17 cellular contexts compared by ENCODE assay signal in genomic region chr3:149605902-149606301, GRCh38. TPM values are rescaled to one million over a fixed set of nuclear protein-coding genes. Genes with fewer than 3 reads are reported as not detected.
DNase-seq lines count a peak whose midpoint lies in the region; ATAC-seq and TF ChIP-seq lines count a peak whose summit lies in the region.
"Had no signal": no experiment of that assay in that cellular context is flagged by ENCODE, and none has a peak within 500 bp of the region (broad histone marks: within the 10 kb centered on the region; RNA-seq: fewer than 3 reads in every experiment).

No MANE protein-coding gene starts in this region.

- no peaks in the 10 kb centered on the region for H3K36me3 ChIP-seq in mesendoderm (ENCODE audit: control insufficient read depth, insufficient read depth, low read length)
- no peaks in the 10 kb centered on the region for H3K36me3 ChIP-seq in neural progenitor cell
- H3K36me3 ChIP-seq: HAP-1, sigmoid colon had no signal

- no CpG with 5 or more reads among the region's 2 CpGs for WGBS in mesendoderm (ENCODE audit: extremely low coverage, insufficient coverage, low lambda C conversion rate)

- peaks cover 9% of the 10 kb centered on the region for H3K79me1 ChIP-seq in mesendoderm (ENCODE audit: low read length)

- no peak overlapping the region for H2BK15ac ChIP-seq in mesendoderm (replicated peaks; ENCODE audit: low read depth)

- H3K27me3 ChIP-seq in mesendoderm (ENCODE audit: insufficient read depth, low read length, poor library complexity): no peaks in the 10 kb centered on the region
- H3K27me3 ChIP-seq in neural progenitor cell: no peaks in the 10 kb centered on the region
- H3K27me3 ChIP-seq: sigmoid colon had no signal

- H4K8ac ChIP-seq in mesendoderm (ENCODE audit: low read depth, low read length): no peak overlapping the region

- peaks cover 11% of the 10 kb centered on the region for H3F3A ChIP-seq in neural progenitor cell (ENCODE audit: low read depth)

- H3K36me3 Mint-ChIP-seq in Calu3 (ENCODE audit: insufficient read depth, unreplicated experiment): peaks cover 80% of the 10 kb centered on the region
- H3K36me3 Mint-ChIP-seq in endothelial cell (ENCODE audit: low read depth, unreplicated experiment): peaks cover 29% of the 10 kb centered on the region
- H3K36me3 Mint-ChIP-seq in neural progenitor cell: no peaks in the 10 kb centered on the region
- H3K36me3 Mint-ChIP-seq: stimulated activated effector memory CD8-positive, alpha-beta T cell treated with anti-CD3 and anti-CD28 coated beads, Interleukin-12 subunit alpha, Interleukin-12 subunit beta, amount 100 ng/mL, for 72 hours had no signal

- intact Hi-C loops in Calu3 (cut with micrococcal nuclease; ENCODE audit: unreplicated experiment): no loop called here

- H3K4me2 ChIP-seq in mesendoderm (ENCODE audit: low read length) (no peak overlapping the region), neural progenitor cell (no peak overlapping the region)

- H4K5ac ChIP-seq in mesendoderm (ENCODE audit: low read length): no peak overlapping the region

- H3K27ac ChIP-seq in mesendoderm (ENCODE audit: low read depth, low read length): no peak overlapping the region
- H3K27ac ChIP-seq in neural progenitor cell: no peak overlapping the region

- H3K4me3 ChIP-seq in mesendoderm (ENCODE audit: low read length) (no peak overlapping the region), neural progenitor cell (no peak overlapping the region)
- H3K4me3 ChIP-seq: HAP-1, K562, sigmoid colon had no signal

- no peak overlapping the region for H3K56ac ChIP-seq in mesendoderm (ENCODE audit: low read length)

- H3K23ac ChIP-seq in mesendoderm (ENCODE audit: low read length): no peak overlapping the region

- CTCF ChIA-PET in Calu3 (lab: Charles Lee): interaction anchor here (0.6 to 4.4 kb wide), 2 partner anchors 33 to 52 kb away, joined by 3 to 29 read pairs; partner anchors contain the start of gene WWTR1

- H3K4me3 Mint-ChIP-seq in Calu3 (ENCODE audit: low read depth, unreplicated experiment) (no peak overlapping the region), endothelial cell (ENCODE audit: unreplicated experiment) (no peak overlapping the region), neural progenitor cell (no peak overlapping the region)
- H3K4me3 Mint-ChIP-seq: activated naive CD8-positive, alpha-beta T cell treated with anti-CD3 and anti-CD28 coated beads, Interleukin-2, amount 50 U/mL, for 24 hours; activated T-cell treated with anti-CD3 and anti-CD28 coated beads, Interleukin-2, amount 50 U/mL, for 72 hours; stimulated activated effector memory CD8-positive, alpha-beta T cell treated with anti-CD3 and anti-CD28 coated beads, Interleukin-12 subunit alpha, Interleukin-12 subunit beta, amount 100 ng/mL, for 72 hours had no signal

- peak overlapping the region; percentile 86 for H3K27ac Mint-ChIP-seq in Calu3 (ENCODE audit: unreplicated experiment)
- H3K27ac Mint-ChIP-seq in endothelial cell (ENCODE audit: unreplicated experiment): peak overlapping the region; percentile 32
- H3K27ac Mint-ChIP-seq in neural progenitor cell: no peak overlapping the region
- H3K27ac Mint-ChIP-seq: activated naive CD8-positive, alpha-beta T cell treated with anti-CD3 and anti-CD28 coated beads, Interleukin-2, amount 50 U/mL, for 24 hours; activated T-cell treated with anti-CD3 and anti-CD28 coated beads, Interleukin-2, amount 50 U/mL, for 72 hours; stimulated activated effector memory CD8-positive, alpha-beta T cell treated with anti-CD3 and anti-CD28 coated beads, Interleukin-12 subunit alpha, Interleukin-12 subunit beta, amount 100 ng/mL, for 72 hours had no signal

- H3K4me1 Mint-ChIP-seq in Calu3 (ENCODE audit: low read depth, unreplicated experiment) (peaks cover 85% of the 10 kb centered on the region), endothelial cell (ENCODE audit: unreplicated experiment) (peaks cover 76% of the 10 kb centered on the region), neural progenitor cell (peaks cover 39% of the 10 kb centered on the region)
- H3K4me1 Mint-ChIP-seq: activated naive CD8-positive, alpha-beta T cell treated with anti-CD3 and anti-CD28 coated beads, Interleukin-2, amount 50 U/mL, for 24 hours; stimulated activated effector memory CD8-positive, alpha-beta T cell treated with anti-CD3 and anti-CD28 coated beads, Interleukin-12 subunit alpha, Interleukin-12 subunit beta, amount 100 ng/mL, for 72 hours had no signal

- no peak for TF ChIP-seq CTCF in Calu3 (IDR thresholded peaks at IDR 0.05; ENCODE audit: unreplicated experiment)
- TF ChIP-seq CTCF in endothelial cell (IDR thresholded peaks at IDR 0.05; ENCODE audit: unreplicated experiment): no peak
- no peak for TF ChIP-seq CTCF in neural progenitor cell (IDR thresholded peaks at IDR 0.05)

- no peaks in the 10 kb centered on the region for H4K20me1 ChIP-seq in neural progenitor cell (ENCODE audit: low read depth)

- DNase-seq in Calu3 (no peak), NCI-H226 (peak; percentile 68), endothelial cell (ENCODE audit: low spot score) (no peak), mesendoderm (peak; percentile 44), foreskin melanocyte (no peak), OCI-M2 (lab: John Stamatoyannopoulos, UW; ENCODE audit: unreplicated experiment) (no peak), neural progenitor cell (ENCODE audit: low spot score) (no peak)
- DNase-seq: activated CD4-positive, alpha-beta T cell treated with anti-CD3 and anti-CD28 coated beads, Interleukin-2, amount 50 U/mL, for 48 hours; activated naive CD8-positive, alpha-beta T cell treated with anti-CD3 and anti-CD28 coated beads, Interleukin-2, amount 50 U/mL, for 24 hours; activated T-cell treated with anti-CD3 and anti-CD28 coated beads, Interleukin-2, amount 50 U/mL, for 72 hours; cortex of kidney; NCI-H2227 treated with DMSO at 0.1 percent for 48 hours; sigmoid colon had no signal

- H3K79me2 ChIP-seq in mesendoderm (ENCODE audit: control insufficient read depth, insufficient read depth, low read length): no peaks in the 10 kb centered on the region
- no peaks in the 10 kb centered on the region for H3K79me2 ChIP-seq in neural progenitor cell (ENCODE audit: low read depth)

- no peaks in the 10 kb centered on the region for H3K27me3 Mint-ChIP-seq in Calu3 (ENCODE audit: unreplicated experiment)
- peaks cover 5% of the 10 kb centered on the region for H3K27me3 Mint-ChIP-seq in endothelial cell (ENCODE audit: unreplicated experiment)
- H3K27me3 Mint-ChIP-seq in neural progenitor cell (ENCODE audit: insufficient read depth, low read depth): peaks cover 3% of the 10 kb centered on the region

- H2BK5ac ChIP-seq in mesendoderm (ENCODE audit: low read length): no peak overlapping the region

- H3K9me3 Mint-ChIP-seq in Calu3 (ENCODE audit: low read depth, unreplicated experiment) (no peaks in the 10 kb centered on the region), endothelial cell (ENCODE audit: unreplicated experiment) (no peaks in the 10 kb centered on the region), neural progenitor cell (no peaks in the 10 kb centered on the region)
- H3K9me3 Mint-ChIP-seq: activated naive CD8-positive, alpha-beta T cell treated with anti-CD3 and anti-CD28 coated beads, Interleukin-2, amount 50 U/mL, for 24 hours; activated T-cell treated with anti-CD3 and anti-CD28 coated beads, Interleukin-2, amount 50 U/mL, for 72 hours; stimulated activated effector memory CD8-positive, alpha-beta T cell treated with anti-CD3 and anti-CD28 coated beads, Interleukin-12 subunit alpha, Interleukin-12 subunit beta, amount 100 ng/mL, for 72 hours had no signal

- no peak overlapping the region for H2AFZ ChIP-seq in neural progenitor cell (replicated peaks)

- H3K18ac ChIP-seq in mesendoderm (ENCODE audit: low read length): no peak overlapping the region

- H3K4me1 ChIP-seq in mesendoderm (ENCODE audit: control insufficient read depth, low read depth, low read length): peaks cover 3% of the 10 kb centered on the region
- peaks cover 42% of the 10 kb centered on the region for H3K4me1 ChIP-seq in neural progenitor cell

- no peak overlapping the region for H2BK120ac ChIP-seq in mesendoderm (ENCODE audit: low read depth, low read length)

- no peak for ATAC-seq in GM21576 (IDR thresholded peaks at IDR 0.05; ENCODE audit: unreplicated experiment)
- ATAC-seq: activated naive CD8-positive, alpha-beta T cell treated with anti-CD3 and anti-CD28 coated beads, Interleukin-2, amount 50 U/mL, for 24 hours; activated T-cell treated with anti-CD3 and anti-CD28 coated beads, Interleukin-2, amount 50 U/mL, for 72 hours; K562; stimulated activated effector memory CD8-positive, alpha-beta T cell treated with anti-CD3 and anti-CD28 coated beads, Interleukin-12 subunit alpha, Interleukin-12 subunit beta, amount 100 ng/mL, for 72 hours had no signal

- H3K4ac ChIP-seq in mesendoderm (ENCODE audit: low read depth, low read length): no peak overlapping the region

- no peak overlapping the region for H3K9ac ChIP-seq in mesendoderm (ENCODE audit: low read length)
- no peak overlapping the region for H3K9ac ChIP-seq in neural progenitor cell

- no peaks in the 10 kb centered on the region for H3K9me3 ChIP-seq in neural progenitor cell (ENCODE audit: low read depth)
- H3K9me3 ChIP-seq: HAP-1, sigmoid colon had no signal

- H2AK5ac ChIP-seq in mesendoderm (ENCODE audit: low read length): no peak overlapping the region

- no TSS peak for BruUV-seq in Calu3 (replicated peaks; lab: Mats Ljungman, UMichigan)

RNA-seq across cellular contexts. Expression of gene WWTR1, which starts 51.9 kb away (rescaled TPM):
- total RNA-seq in Calu3 (2022) (202 and 269 TPM in 2 replicates), endothelial cell (ENCODE audit: unreplicated experiment) (137 TPM), neural progenitor cell (ENCODE audit: low replicate concordance) (8.0 and 13.9 TPM in 2 replicates)
- 25.5 TPM for polyA plus RNA-seq in mesendoderm (2013, experiment 1 of 2)
- polyA plus RNA-seq in mesendoderm (2013, experiment 2 of 2): 25.1 TPM

Comparison
In these comparisons a context has a peak if more than half of its experiments do, and no peak if none do; other contexts are left out.
1. DNase-seq: peak in NCI-H226 (single experiment) and mesendoderm (single experiment); none in Calu3 (single experiment), endothelial cell (single experiment), foreskin melanocyte (single experiment), OCI-M2 (single experiment) and neural progenitor cell (single experiment).